1 cellular context compared by ENCODE assay signal in the genomic region with DNA sequence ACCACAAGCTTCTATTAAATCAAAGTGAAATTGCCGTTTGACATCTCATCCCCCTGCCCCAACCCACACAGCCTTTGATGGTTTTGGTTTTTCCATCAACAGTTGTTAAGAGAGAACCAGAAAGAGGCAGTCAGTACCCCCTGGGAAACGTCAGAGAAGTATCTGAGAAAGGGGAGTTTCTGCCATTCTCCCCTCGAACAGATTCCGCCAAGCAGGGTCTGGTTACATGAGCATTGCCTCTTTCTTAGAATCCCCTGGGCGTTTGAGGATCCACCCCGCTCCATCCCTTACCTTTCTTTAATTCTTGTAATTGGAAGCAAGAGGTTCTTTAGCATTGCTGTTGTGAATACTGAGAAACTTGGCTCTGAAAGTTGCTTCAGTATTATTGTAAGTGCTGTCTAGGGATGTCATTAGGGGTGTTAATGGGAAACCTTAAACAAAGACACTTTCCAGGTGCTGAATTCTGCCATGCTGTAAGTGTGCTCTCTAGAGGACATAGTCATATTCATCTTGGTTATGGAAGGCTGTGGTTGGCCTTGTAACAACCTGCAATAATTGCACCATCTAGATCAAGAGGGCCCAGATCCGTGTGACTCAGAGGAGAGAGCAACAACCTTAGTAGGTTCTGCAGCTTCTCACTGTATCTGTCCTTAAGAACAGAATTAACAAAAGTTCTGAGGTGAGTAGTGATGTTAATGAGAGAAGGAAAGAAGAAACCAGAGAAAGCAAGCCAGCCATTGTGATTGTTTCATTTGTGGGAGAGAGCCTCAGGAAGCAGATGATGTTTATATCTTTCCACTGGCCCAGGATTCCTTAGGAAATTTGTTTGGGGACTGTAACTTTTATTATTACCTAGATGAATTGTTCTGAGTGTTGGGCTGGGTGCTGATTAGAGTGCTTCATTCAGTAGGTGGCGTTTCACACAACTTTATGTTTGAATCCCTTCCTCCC.
TF ChIP-seq lines count a peak whose summit lies in the region.

No MANE protein-coding gene starts in this region.

TF ChIP-seq in GM12878, 131 proteins besides CTCF, POLR2A, EP300 and RAD21:
- TF ChIP-seq BHLHE40 (IDR thresholded peaks at IDR 0.05; ENCODE audit: borderline replicate concordance in 1 of 2, low read depth in 2 of 2, low read length in 1 of 2) (0 out of 4 replicates have a peak, but pooled peaks of 1 of the 2 experiments have one; percentile 23), NFIC (IDR thresholded peaks at IDR 0.05; ENCODE audit: low read depth, low read length) (0 out of 2 replicates have a peak, but pooled peaks have one; percentile 16), IKZF2 (IDR thresholded peaks at IDR 0.05) (peak in 1 of 2 experiments; percentile 53; a peak in 2 of 4 replicates), RUNX3 (IDR thresholded peaks at IDR 0.05; ENCODE audit: low read length) (peak; percentile 68), NR2F1 (conservative IDR thresholded peaks at IDR 0.05) (0 out of 2 replicates have a peak, but pooled peaks have one; percentile 15), SMARCA5 (IDR thresholded peaks at IDR 0.05) (peak; percentile 40; the same call in 1 of the 2 replicates), KAT2A (conservative IDR thresholded peaks at IDR 0.05; ENCODE audit: control insufficient read depth, low read depth, low read length) (no peak), EED (IDR thresholded peaks at IDR 0.05; ENCODE audit: low read depth) (0 out of 2 replicates have a peak, but pooled peaks have one; percentile 7), NBN (IDR thresholded peaks at IDR 0.05) (peak; percentile 53; the same call in 1 of the 2 replicates), SRF (IDR thresholded peaks at IDR 0.05; ENCODE audit: low read depth in 2 of 2, low read length in 2 of 2) (no peak), JUNB (IDR thresholded peaks at IDR 0.05) (0 out of 2 replicates have a peak, but pooled peaks have one; percentile 4), MEF2B (IDR thresholded peaks at IDR 0.05; ENCODE audit: partially characterized antibody, poor library complexity, severe bottlenecking) (peak; percentile 70), IKZF1 (conservative IDR thresholded peaks at IDR 0.05) (peak; percentile 30; the same call in 1 of the 2 replicates), MTA2 (IDR thresholded peaks at IDR 0.05; ENCODE audit: low read depth) (peak; percentile 53; the same call in 1 of the 2 replicates), CEBPB (IDR thresholded peaks at IDR 0.05; ENCODE audit: borderline replicate concordance in 1 of 2, low read depth in 2 of 2, low read length in 2 of 2) (peak in 1 of 2 experiments; percentile 82; a peak in 1 of 4 replicates)
- TF ChIP-seq, protein P1, sequence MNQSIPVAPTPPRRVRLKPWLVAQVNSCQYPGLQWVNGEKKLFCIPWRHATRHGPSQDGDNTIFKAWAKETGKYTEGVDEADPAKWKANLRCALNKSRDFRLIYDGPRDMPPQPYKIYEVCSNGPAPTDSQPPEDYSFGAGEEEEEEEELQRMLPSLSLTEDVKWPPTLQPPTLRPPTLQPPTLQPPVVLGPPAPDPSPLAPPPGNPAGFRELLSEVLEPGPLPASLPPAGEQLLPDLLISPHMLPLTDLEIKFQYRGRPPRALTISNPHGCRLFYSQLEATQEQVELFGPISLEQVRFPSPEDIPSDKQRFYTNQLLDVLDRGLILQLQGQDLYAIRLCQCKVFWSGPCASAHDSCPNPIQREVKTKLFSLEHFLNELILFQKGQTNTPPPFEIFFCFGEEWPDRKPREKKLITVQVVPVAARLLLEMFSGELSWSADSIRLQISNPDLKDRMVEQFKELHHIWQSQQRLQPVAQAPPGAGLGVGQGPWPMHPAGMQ (IDR thresholded peaks at IDR 0.05; ENCODE audit: borderline replicate concordance): no peak
- TF ChIP-seq, protein P2, sequence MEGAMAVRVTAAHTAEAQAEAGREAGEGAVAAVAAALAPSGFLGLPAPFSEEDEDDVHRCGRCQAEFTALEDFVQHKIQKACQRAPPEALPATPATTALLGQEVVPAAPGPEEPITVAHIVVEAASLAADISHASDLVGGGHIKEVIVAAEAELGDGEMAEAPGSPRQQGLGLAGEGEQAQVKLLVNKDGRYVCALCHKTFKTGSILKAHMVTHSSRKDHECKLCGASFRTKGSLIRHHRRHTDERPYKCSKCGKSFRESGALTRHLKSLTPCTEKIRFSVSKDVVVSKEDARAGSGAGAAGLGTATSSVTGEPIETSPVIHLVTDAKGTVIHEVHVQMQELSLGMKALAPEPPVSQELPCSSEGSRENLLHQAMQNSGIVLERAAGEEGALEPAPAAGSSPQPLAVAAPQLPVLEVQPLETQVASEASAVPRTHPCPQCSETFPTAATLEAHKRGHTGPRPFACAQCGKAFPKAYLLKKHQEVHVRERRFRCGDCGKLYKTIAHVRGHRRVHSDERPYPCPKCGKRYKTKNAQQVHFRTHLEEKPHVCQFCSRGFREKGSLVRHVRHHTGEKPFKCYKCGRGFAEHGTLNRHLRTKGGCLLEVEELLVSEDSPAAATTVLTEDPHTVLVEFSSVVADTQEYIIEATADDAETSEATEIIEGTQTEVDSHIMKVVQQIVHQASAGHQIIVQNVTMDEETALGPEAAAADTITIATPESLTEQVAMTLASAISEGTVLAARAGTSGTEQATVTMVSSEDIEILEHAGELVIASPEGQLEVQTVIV (IDR thresholded peaks at IDR 0.05; ENCODE audit: borderline replicate concordance, partially characterized antibody): no peak
